16 cellular contexts compared by ENCODE assay signal in the genomic region with DNA sequence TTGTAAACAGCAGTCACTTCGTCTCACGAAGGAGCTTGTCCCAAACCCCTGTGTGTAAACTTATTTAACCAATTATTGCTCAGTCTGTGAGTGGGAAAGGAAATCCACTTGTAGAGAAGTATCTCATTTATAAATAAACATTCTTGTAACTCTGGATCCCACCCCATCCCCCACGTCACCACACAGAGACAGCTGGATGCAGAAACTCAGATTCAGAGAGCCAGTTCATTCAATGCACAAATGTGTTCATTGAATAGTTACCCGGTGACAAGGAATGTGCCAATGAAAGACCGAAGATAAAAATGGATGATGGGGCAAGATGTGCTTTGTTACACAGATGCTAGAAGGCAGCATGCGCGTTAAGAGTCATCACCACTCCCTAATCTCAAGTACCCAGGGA. TPM values are rescaled to one million over a fixed set of nuclear protein-coding genes. Genes with fewer than 3 reads are reported as not detected.
DNase-seq lines count a peak whose midpoint lies in the region; ATAC-seq and TF ChIP-seq lines count a peak whose summit lies in the region.
"Had no signal": no experiment of that assay in that cellular context is flagged by ENCODE, and none has a peak within 500 bp of the region (broad histone marks: within the 10 kb centered on the region; RNA-seq: fewer than 3 reads in every experiment).

No MANE protein-coding gene starts in this region.

- dilution Hi-C loops in mammary epithelial cell (cut with HindIII; ENCODE audit: low sequenced_read_pairs): no loop called here

- 67% methylated on average over 7 of the region's 7 CpGs for WGBS in mammary epithelial cell (ENCODE audit: low coverage, missing lambda C conversion rate)

- H3K9me3 ChIP-seq in SJCRH30 (replicated peaks) (no peaks in the 10 kb centered on the region), mammary epithelial cell (replicated peaks; ENCODE audit: insufficient read depth, low read length) (no peaks in the 10 kb centered on the region)
- H3K9me3 ChIP-seq: right atrium auricular region had no signal

- no peaks in the 10 kb centered on the region for H3K4me1 ChIP-seq in GM23338 (ENCODE audit: insufficient read depth)
- no peaks in the 10 kb centered on the region for H3K4me1 ChIP-seq in SJCRH30
- no peaks in the 10 kb centered on the region for H3K4me1 ChIP-seq in mammary epithelial cell (ENCODE audit: insufficient read depth, low read length)
- H3K4me1 ChIP-seq: right atrium auricular region had no signal

- no peak overlapping the region for H3K4me2 ChIP-seq in GM23338
- no peak overlapping the region for H3K4me2 ChIP-seq in mammary epithelial cell (ENCODE audit: insufficient read depth, low read depth, low read length)

- TF ChIP-seq CTCF in GM23338 (conservative IDR thresholded peaks at IDR 0.05; ENCODE audit: low read depth in 2 of 2): no peak
- TF ChIP-seq CTCF in mammary epithelial cell (conservative IDR thresholded peaks at IDR 0.05 in 1 of 2, IDR thresholded peaks at IDR 0.05 in 1 of 2; ENCODE audit: extremely low read depth in 1 of 2, insufficient read depth in 1 of 2, low read depth in 1 of 2, low read length in 2 of 2): no peak

- no peak for ATAC-seq in GM23338
- ATAC-seq: activated CD8-positive, alpha-beta T cell treated with anti-CD3 and anti-CD28 coated beads for 36 hours; CD8-positive, alpha-beta T cell; stimulated activated memory B cell treated with anti-CD40 and anti-IgM and Interleukin-4, amounts not matched to agents 10 μg/mL and 1 μg/mL and 100 μg/mL, for 72 hours had no signal

- H3K9ac ChIP-seq in mammary epithelial cell (ENCODE audit: insufficient read depth, low read length): no peak overlapping the region

- in situ Hi-C loops in mammary epithelial cell (cut with MboI; ENCODE audit: low sequenced_read_pairs in 2 of 2): no loop called here

- peaks cover 2% of the 10 kb centered on the region; the same call in 1 of the 3 replicates for H3K9me3 Mint-ChIP-seq in GM23338
- H3K9me3 Mint-ChIP-seq: activated CD8-positive, alpha-beta T cell treated with anti-CD3 and anti-CD28 coated beads for 36 hours; CD8-positive, alpha-beta T cell; stimulated activated memory B cell treated with anti-CD40 and anti-IgM and Interleukin-4, amounts not matched to agents 10 μg/mL and 1 μg/mL and 100 μg/mL, for 72 hours had no signal

- no peaks in the 10 kb centered on the region for H3F3A ChIP-seq in GM23338 (replicated peaks; ENCODE audit: low read depth)

- no peaks in the 10 kb centered on the region for H3K36me3 ChIP-seq in GM23338 (ENCODE audit: insufficient read depth)
- no peaks in the 10 kb centered on the region for H3K36me3 ChIP-seq in SJCRH30
- no peaks in the 10 kb centered on the region for H3K36me3 ChIP-seq in mammary epithelial cell (ENCODE audit: insufficient read depth, low read length)
- H3K36me3 ChIP-seq: right atrium auricular region had no signal

- CTCF ChIA-PET in mammary epithelial cell (lab: Charles Lee; ENCODE audit: low non-redundant PET): no interaction called here

- peaks cover 2% of the 10 kb centered on the region for H3K27me3 Mint-ChIP-seq in GM23338 (ENCODE audit: insufficient read depth, low read depth, poor library complexity)
- H3K27me3 Mint-ChIP-seq: activated CD8-positive, alpha-beta T cell treated with anti-CD3 and anti-CD28 coated beads for 36 hours had no signal

- H3K79me2 ChIP-seq in GM23338 (replicated peaks; ENCODE audit: insufficient read depth) (no peaks in the 10 kb centered on the region), mammary epithelial cell (ENCODE audit: insufficient read depth, low read length) (no peaks in the 10 kb centered on the region)

- H3K36me3 Mint-ChIP-seq in GM23338 (ENCODE audit: low read depth): no peaks in the 10 kb centered on the region

- H3K27me3 ChIP-seq in GM23338 (ENCODE audit: insufficient read depth) (no peaks in the 10 kb centered on the region), SJCRH30 (no peaks in the 10 kb centered on the region), mammary epithelial cell (ENCODE audit: insufficient read depth, low read length) (no peaks in the 10 kb centered on the region)
- H3K27me3 ChIP-seq: right atrium auricular region had no signal

- intact Hi-C loops in posterior vena cava (cut with DNase I) (loop anchor here in 1 of 2 donors (10.0 kb wide), 1 partner anchor 1678 kb away; no protein-coding TSS in a partner anchor), mammary epithelial cell (cut with micrococcal nuclease) (no loop called here)

- H3K9me2 ChIP-seq in GM23338 (ENCODE audit: insufficient read depth): no peaks in the 10 kb centered on the region

- BruUV-seq in mammary epithelial cell (replicated peaks; lab: Mats Ljungman, UMichigan): no TSS peak

- H3K27ac Mint-ChIP-seq in GM23338: no peak overlapping the region
- H3K27ac Mint-ChIP-seq: activated CD8-positive, alpha-beta T cell treated with anti-CD3 and anti-CD28 coated beads for 36 hours; CD8-positive, alpha-beta T cell; stimulated activated memory B cell treated with anti-CD40 and anti-IgM and Interleukin-4, amounts not matched to agents 10 μg/mL and 1 μg/mL and 100 μg/mL, for 72 hours had no signal

- DNase-seq in GM23338 (ENCODE audit: low spot score): peak; percentile 10
- DNase-seq in SJCRH30: peak; percentile 33 to 54
- DNase-seq in globus pallidus (ENCODE audit: low spot score): peak; percentile 71
- DNase-seq in posterior vena cava (ENCODE audit: low spot score): peak; percentile 1
- DNase-seq in AML-193 (lab: John Stamatoyannopoulos, UW): no peak
- DNase-seq in mammary epithelial cell: no peak
- DNase-seq in COR-L47 (lab: John Stamatoyannopoulos, UW): no peak
- DNase-seq: activated CD8-positive, alpha-beta T cell treated with anti-CD3 and anti-CD28 coated beads for 36 hours; CD8-positive, alpha-beta T cell; central memory CD4-positive, alpha-beta T cell; H7; KG1; NCI-H446 treated with DMSO at 0.1 percent for 48 hours had no signal

- H2AFZ ChIP-seq in GM23338: peak overlapping the region; percentile 4; the same call in 1 of the 2 replicates
- no peak overlapping the region for H2AFZ ChIP-seq in mammary epithelial cell (ENCODE audit: low read depth, low read length)

- H3K27ac ChIP-seq in GM23338 (ENCODE audit: low read depth) (peak overlapping the region; percentile 52; the same call in 1 of the 2 replicates), SJCRH30 (no peak overlapping the region), mammary epithelial cell (ENCODE audit: insufficient read depth, low read depth, low read length) (no peak overlapping the region)
- H3K27ac ChIP-seq: right atrium auricular region had no signal

- H3K4me3 ChIP-seq in GM23338: no peak overlapping the region
- H3K4me3 ChIP-seq in SJCRH30: peak overlapping the region; percentile 27
- H3K4me3 ChIP-seq in mammary epithelial cell (replicated peaks in 1 of 3; ENCODE audit: insufficient read depth in 1 of 3, low read depth in 2 of 3, low read length in 3 of 3): no peak overlapping the region
- H3K4me3 ChIP-seq: right atrium auricular region had no signal

- H3K4me3 Mint-ChIP-seq in GM23338: no peak overlapping the region
- H3K4me3 Mint-ChIP-seq: activated CD8-positive, alpha-beta T cell treated with anti-CD3 and anti-CD28 coated beads for 36 hours; CD8-positive, alpha-beta T cell; stimulated activated memory B cell treated with anti-CD40 and anti-IgM and Interleukin-4, amounts not matched to agents 10 μg/mL and 1 μg/mL and 100 μg/mL, for 72 hours had no signal

- H4K20me1 ChIP-seq in GM23338 (replicated peaks; ENCODE audit: insufficient read depth) (no peaks in the 10 kb centered on the region), mammary epithelial cell (ENCODE audit: insufficient read depth, low read length) (no peaks in the 10 kb centered on the region)

- no peaks in the 10 kb centered on the region; the same call in 1 of the 3 replicates for H3K4me1 Mint-ChIP-seq in GM23338
- H3K4me1 Mint-ChIP-seq: stimulated activated memory B cell treated with anti-CD40 and anti-IgM and Interleukin-4, amounts not matched to agents 10 μg/mL and 1 μg/mL and 100 μg/mL, for 72 hours had no signal

TF ChIP-seq in GM23338, 12 proteins besides CTCF, POLR2A, EP300 and RAD21 (continues in another document):
- TF ChIP-seq JUNB (IDR thresholded peaks at IDR 0.05; ENCODE audit: unreplicated experiment) (no peak), POLR2AphosphoS5 (IDR thresholded peaks at IDR 0.05; ENCODE audit: low read depth) (no peak), EZH2phosphoT487 (IDR thresholded peaks at IDR 0.05; ENCODE audit: unreplicated experiment) (no peak)
- TF ChIP-seq, protein P1, sequence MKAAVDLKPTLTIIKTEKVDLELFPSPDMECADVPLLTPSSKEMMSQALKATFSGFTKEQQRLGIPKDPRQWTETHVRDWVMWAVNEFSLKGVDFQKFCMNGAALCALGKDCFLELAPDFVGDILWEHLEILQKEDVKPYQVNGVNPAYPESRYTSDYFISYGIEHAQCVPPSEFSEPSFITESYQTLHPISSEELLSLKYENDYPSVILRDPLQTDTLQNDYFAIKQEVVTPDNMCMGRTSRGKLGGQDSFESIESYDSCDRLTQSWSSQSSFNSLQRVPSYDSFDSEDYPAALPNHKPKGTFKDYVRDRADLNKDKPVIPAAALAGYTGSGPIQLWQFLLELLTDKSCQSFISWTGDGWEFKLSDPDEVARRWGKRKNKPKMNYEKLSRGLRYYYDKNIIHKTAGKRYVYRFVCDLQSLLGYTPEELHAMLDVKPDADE (IDR thresholded peaks at IDR 0.05): no peak

RNA-seq across cellular contexts. Expression of a gene that starts 8.3 kb away (rescaled TPM):
- not detected in 2 replicates for total RNA-seq in GM23338 (2014; rRNA removed; shearing (Covaris generic))
- polyA plus RNA-seq in GM23338 (2016; fragmentation: Nextera tagmentation; extraction: Ambion mirVana) (0.31 and 0.33 TPM in 2 replicates), mammary epithelial cell (not detected)
- total RNA-seq in SJCRH30 (2014; rRNA removed; shearing (Covaris generic)): not detected in 2 replicates
- total RNA-seq in posterior vena cava (not detected), mammary epithelial cell (not detected)
- polyA minus RNA-seq in mammary epithelial cell: not detected
- total RNA-seq: activated CD8-positive, alpha-beta T cell treated with anti-CD3 and anti-CD28 coated beads for 36 hours; Daoy; H7; right atrium auricular region had no signal

RNA-seq across cellular contexts. Expression of a gene that starts 26.2 kb away (rescaled TPM):
- total RNA-seq in GM23338 (2014; rRNA removed; shearing (Covaris generic)): 91.9 and 93.7 TPM in 2 replicates
- polyA plus RNA-seq in GM23338 (2016; fragmentation: Nextera tagmentation; extraction: Ambion mirVana) (124 and 140 TPM in 2 replicates), mammary epithelial cell (43.7 TPM)
- total RNA-seq in SJCRH30 (2014; rRNA removed; shearing (Covaris generic)): 68.5 and 73.6 TPM in 2 replicates
- total RNA-seq in posterior vena cava (10 to 100 TPM; 76.2 to 79.4 TPM), mammary epithelial cell (10 to 100 TPM; 47.5 to 78.7 TPM)
- polyA minus RNA-seq in mammary epithelial cell: 14.2 TPM

Comparison
In these comparisons a context has a peak if more than half of its experiments do, and no peak if none do; other contexts are left out.
1. DNase-seq: peak in GM23338 (single experiment), SJCRH30 (2 of 2), globus pallidus (single experiment) and posterior vena cava (single experiment); none in AML-193 (0 of 2), mammary epithelial cell (single experiment) and COR-L47 (single experiment).